14 cellular contexts compared by ENCODE assay signal in genomic region chrX:1545776-1546408, GRCh38. TPM values are rescaled to one million over a fixed set of nuclear protein-coding genes. Genes with fewer than 3 reads are reported as not detected.
DNase-seq lines count a peak whose midpoint lies in the region; ATAC-seq and TF ChIP-seq lines count a peak whose summit lies in the region.
"Had no signal": no experiment of that assay in that cellular context is flagged by ENCODE, and none has a peak within 500 bp of the region (broad histone marks: within the 10 kb centered on the region; RNA-seq: fewer than 3 reads in every experiment).

No MANE protein-coding gene starts in this region.

- H3K4me1 Mint-ChIP-seq in activated naive CD4-positive, alpha-beta T cell treated with anti-CD3 and anti-CD28 coated beads, Interleukin-2, amount 10 ng/mL, durations not matched to agents 7 days and 5 days = peaks cover 13% of the 10 kb centered on the region
- H3K4me1 Mint-ChIP-seq in activated CD8-positive, alpha-beta T cell treated with anti-CD3 and anti-CD28 coated beads for 36 hours (ENCODE audit: low read depth) = peaks cover 10% of the 10 kb centered on the region
- H3K4me1 Mint-ChIP-seq in memory B cell = peaks cover 24% of the 10 kb centered on the region
- peaks cover 28% of the 10 kb centered on the region for H3K4me1 Mint-ChIP-seq in stimulated activated naive CD8-positive, alpha-beta T cell treated with anti-CD3 and anti-CD28 coated beads, Interleukin-15, amount 100 ng/mL, for 72 hours

- peaks cover 12% of the 10 kb centered on the region for H3K36me3 Mint-ChIP-seq in activated naive CD4-positive, alpha-beta T cell treated with anti-CD3 and anti-CD28 coated beads, Interleukin-2, amount 10 ng/mL, durations not matched to agents 7 days and 5 days
- H3K36me3 Mint-ChIP-seq in activated CD8-positive, alpha-beta T cell treated with anti-CD3 and anti-CD28 coated beads for 36 hours (ENCODE audit: low read depth) = no peaks in the 10 kb centered on the region
- H3K36me3 Mint-ChIP-seq in memory B cell = peaks cover 9% of the 10 kb centered on the region

- no peak overlapping the region for H3K27ac ChIP-seq in upper lobe of left lung
- H3K27ac ChIP-seq: dorsolateral prefrontal cortex, tibial nerve had no signal

- POLR2A ChIA-PET in activated CD8-positive, alpha-beta T cell treated with anti-CD3 and anti-CD28 coated beads for 36 hours (lab: Charles Lee) = no interaction called here

- H3K4me3 Mint-ChIP-seq in activated naive CD4-positive, alpha-beta T cell treated with anti-CD3 and anti-CD28 coated beads, Interleukin-2, amount 10 ng/mL, durations not matched to agents 7 days and 5 days = no peak overlapping the region
- no peak overlapping the region for H3K4me3 Mint-ChIP-seq in activated CD8-positive, alpha-beta T cell treated with anti-CD3 and anti-CD28 coated beads for 36 hours
- H3K4me3 Mint-ChIP-seq in memory B cell = peak overlapping the region; percentile 6
- H3K4me3 Mint-ChIP-seq in stimulated activated naive CD8-positive, alpha-beta T cell treated with anti-CD3 and anti-CD28 coated beads, Interleukin-15, amount 100 ng/mL, for 72 hours = no peak overlapping the region

- 85 to 91% methylated on average over 2 of the region's 2 CpGs for WGBS in upper lobe of left lung, 2 donors

- intact Hi-C loops in activated CD8-positive, alpha-beta T cell treated with anti-CD3 and anti-CD28 coated beads for 36 hours (cut with micrococcal nuclease) = no loop called here

- no peak overlapping the region for H3K4me3 ChIP-seq in upper lobe of left lung
- H3K4me3 ChIP-seq: dorsolateral prefrontal cortex, left ventricle myocardium inferior, tibial nerve had no signal

- DNase-seq in activated naive CD4-positive, alpha-beta T cell treated with anti-CD3 and anti-CD28 coated beads, Interleukin-2, amount 10 ng/mL, durations not matched to agents 7 days and 5 days = no peak
- DNase-seq in activated naive CD4-positive, alpha-beta T cell treated with anti-CD3 and anti-CD28 coated beads, Interleukin-2, amount 50 U/mL, for 16 hours = no peak
- no peak for DNase-seq in activated CD8-positive, alpha-beta T cell treated with anti-CD3 and anti-CD28 coated beads for 36 hours
- peak in 1 of 2 donors; percentile 8 for DNase-seq in memory B cell (ENCODE audit: low spot score in 2 of 2)
- DNase-seq in stimulated activated naive CD8-positive, alpha-beta T cell treated with anti-CD3 and anti-CD28 coated beads, Interleukin-15, amount 100 ng/mL, for 72 hours = peak in 1 of 2 donors; percentile 10
- DNase-seq in omental fat pad (ENCODE audit: low spot score) = no peak
- no peak for DNase-seq in upper lobe of left lung
- DNase-seq: left ventricle myocardium inferior, NCI-H187 treated with DMSO at 0.1 percent for 48 hours had no signal

- no peaks in the 10 kb centered on the region for H3K36me3 ChIP-seq in upper lobe of left lung
- H3K36me3 ChIP-seq: left ventricle myocardium inferior, tibial nerve had no signal

- no peaks in the 10 kb centered on the region for H3K27me3 ChIP-seq in upper lobe of left lung
- H3K27me3 ChIP-seq: dorsolateral prefrontal cortex, tibial nerve had no signal

- no peaks in the 10 kb centered on the region for H3K27me3 Mint-ChIP-seq in activated naive CD4-positive, alpha-beta T cell treated with anti-CD3 and anti-CD28 coated beads, Interleukin-2, amount 10 ng/mL, durations not matched to agents 7 days and 5 days
- H3K27me3 Mint-ChIP-seq in activated CD8-positive, alpha-beta T cell treated with anti-CD3 and anti-CD28 coated beads for 36 hours = no peaks in the 10 kb centered on the region
- no peaks in the 10 kb centered on the region for H3K27me3 Mint-ChIP-seq in memory B cell
- no peaks in the 10 kb centered on the region for H3K27me3 Mint-ChIP-seq in stimulated activated naive CD8-positive, alpha-beta T cell treated with anti-CD3 and anti-CD28 coated beads, Interleukin-15, amount 100 ng/mL, for 72 hours

- no peak for TF ChIP-seq CTCF in activated CD8-positive, alpha-beta T cell treated with anti-CD3 and anti-CD28 coated beads for 36 hours (IDR thresholded peaks at IDR 0.05)
- no peak for TF ChIP-seq CTCF in omental fat pad (IDR thresholded peaks at IDR 0.05)
- no peak for TF ChIP-seq CTCF in upper lobe of left lung (IDR thresholded peaks at IDR 0.05)

- peaks cover 16% of the 10 kb centered on the region for H3K9me3 Mint-ChIP-seq in activated naive CD4-positive, alpha-beta T cell treated with anti-CD3 and anti-CD28 coated beads, Interleukin-2, amount 10 ng/mL, durations not matched to agents 7 days and 5 days
- peaks cover 5% of the 10 kb centered on the region for H3K9me3 Mint-ChIP-seq in activated CD8-positive, alpha-beta T cell treated with anti-CD3 and anti-CD28 coated beads for 36 hours
- peaks cover 5% of the 10 kb centered on the region for H3K9me3 Mint-ChIP-seq in memory B cell
- peaks cover 0 to 13% of the 10 kb centered on the region in 2 donors for H3K9me3 Mint-ChIP-seq in stimulated activated naive CD8-positive, alpha-beta T cell treated with anti-CD3 and anti-CD28 coated beads, Interleukin-15, amount 100 ng/mL, for 72 hours

- no peak for TF ChIP-seq POLR2A in upper lobe of left lung (IDR thresholded peaks at IDR 0.05)

- peak; percentile 58 for ATAC-seq in activated CD8-positive, alpha-beta T cell treated with anti-CD3 and anti-CD28 coated beads for 36 hours
- ATAC-seq in memory B cell (ENCODE audit: low read depth) (no peak), omental fat pad (ENCODE audit: low FRiP score) (no peak), HG02852 (IDR thresholded peaks at IDR 0.05; ENCODE audit: unreplicated experiment) (no peak), upper lobe of left lung (ENCODE audit: low FRiP score in 2 of 2) (no peak)
- ATAC-seq in stimulated activated naive CD8-positive, alpha-beta T cell treated with anti-CD3 and anti-CD28 coated beads, Interleukin-15, amount 100 ng/mL, for 72 hours = no peak

- H3K4me1 ChIP-seq in upper lobe of left lung = no peaks in the 10 kb centered on the region
- H3K4me1 ChIP-seq: tibial nerve had no signal

- CTCF ChIA-PET in activated naive CD4-positive, alpha-beta T cell treated with anti-CD3 and anti-CD28 coated beads, Interleukin-2, amount 10 ng/mL, durations not matched to agents 7 days and 5 days (lab: Charles Lee) = no interaction called here
- CTCF ChIA-PET in activated CD8-positive, alpha-beta T cell treated with anti-CD3 and anti-CD28 coated beads for 36 hours (lab: Charles Lee) = no interaction called here

- H3K27ac Mint-ChIP-seq in activated naive CD4-positive, alpha-beta T cell treated with anti-CD3 and anti-CD28 coated beads, Interleukin-2, amount 10 ng/mL, durations not matched to agents 7 days and 5 days = peak overlapping the region; percentile 2
- peak overlapping the region; percentile 56 for H3K27ac Mint-ChIP-seq in activated CD8-positive, alpha-beta T cell treated with anti-CD3 and anti-CD28 coated beads for 36 hours
- H3K27ac Mint-ChIP-seq in memory B cell = peak overlapping the region; percentile 86
- peak overlapping the region; percentile 24 to 84 for H3K27ac Mint-ChIP-seq in stimulated activated naive CD8-positive, alpha-beta T cell treated with anti-CD3 and anti-CD28 coated beads, Interleukin-15, amount 100 ng/mL, for 72 hours

- TF ChIP-seq EP300 in upper lobe of left lung (IDR thresholded peaks at IDR 0.05) = no peak

- H3K9me3 ChIP-seq in upper lobe of left lung = no peaks in the 10 kb centered on the region

RNA-seq across cellular contexts. Expression of gene P2RY8, which starts 8.9 kb away (rescaled TPM):
- 10 to 100 TPM; 27.5 to 28.3 TPM for total RNA-seq in activated CD8-positive, alpha-beta T cell treated with anti-CD3 and anti-CD28 coated beads for 36 hours
- total RNA-seq in omental fat pad (1 to 10 TPM; 1.7 to 5.5 (median 2.9) TPM), upper lobe of left lung (1 to 10 TPM; 1.7 to 4.4 (median 3.3) TPM)
- total RNA-seq: myocyte, NCI-H460 had no signal

RNA-seq across cellular contexts. Expression of gene AKAP17A, which starts 45.5 kb away (rescaled TPM):
- total RNA-seq in activated CD8-positive, alpha-beta T cell treated with anti-CD3 and anti-CD28 coated beads for 36 hours = 10 to 100 TPM; 82.8 to 85.5 TPM
- total RNA-seq in omental fat pad = 10 to 100 TPM; 31.6 to 53.0 (median 46.9) TPM
- 100 to 1,000 TPM in 2 of 6 donors, 10 to 100 TPM in 4; 40.9 to 193 (median 52.4) TPM for total RNA-seq in upper lobe of left lung

Comparison
In these comparisons a context has a peak if more than half of its experiments do, and no peak if none do; other contexts are left out.
1. H3K27ac Mint-ChIP-seq: peak in every context shown above with its lines; median percentile 86 in memory B cell; 56 in activated CD8-positive, alpha-beta T cell treated with anti-CD3 and anti-CD28 coated beads for 36 hours; 54 in stimulated activated naive CD8-positive, alpha-beta T cell treated with anti-CD3 and anti-CD28 coated beads, Interleukin-15, amount 100 ng/mL, for 72 hours; 2 in activated naive CD4-positive, alpha-beta T cell treated with anti-CD3 and anti-CD28 coated beads, Interleukin-2, amount 10 ng/mL, durations not matched to agents 7 days and 5 days.
2. RNA of gene P2RY8, which starts 8.9 kb away (total RNA-seq): 27.5 to 28.3 TPM in activated CD8-positive, alpha-beta T cell treated with anti-CD3 and anti-CD28 coated beads for 36 hours; 1.7 to 4.4 TPM in upper lobe of left lung and 1.7 to 5.5 TPM in omental fat pad; every median in the first group is over 4 times any median in the second.